Comparison of ENCODE assay signal across 1 cellular context in the genomic region with DNA sequence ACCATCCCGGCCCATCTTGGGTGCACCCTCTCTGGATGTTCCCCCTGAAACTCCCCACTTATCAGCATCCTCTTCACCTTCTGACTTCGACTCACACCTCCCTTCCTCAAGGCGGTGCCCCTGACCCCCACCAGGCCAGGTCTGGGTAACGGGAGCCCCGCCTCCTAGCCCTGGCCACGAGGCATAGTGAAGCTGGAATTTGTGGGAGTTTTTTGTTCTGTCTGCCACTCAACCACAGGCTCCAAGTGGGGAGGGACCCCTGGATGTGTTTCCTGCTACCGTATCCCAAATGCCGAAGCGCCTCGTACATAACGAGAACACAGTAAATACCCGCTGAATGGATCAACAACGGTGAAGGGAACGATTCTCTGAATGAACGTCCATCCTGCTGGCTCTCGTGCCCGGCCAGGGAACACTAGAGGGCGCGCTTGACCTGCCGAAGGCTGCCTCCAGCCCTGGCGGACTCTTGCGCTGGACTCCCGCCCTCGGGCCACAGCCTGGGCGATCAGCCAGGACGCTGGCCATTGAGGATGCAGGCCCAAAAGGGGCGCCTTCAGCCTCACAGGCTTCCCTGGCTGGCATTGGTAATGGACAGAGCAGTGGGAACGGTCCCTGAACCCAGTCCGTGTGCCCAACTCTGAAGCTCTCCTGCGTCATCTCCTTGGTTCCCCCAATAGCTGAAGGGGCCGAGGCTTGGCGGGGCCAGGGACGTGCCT.
TF ChIP-seq lines count a peak whose summit lies in the region.

No MANE protein-coding gene starts in this region.

TF ChIP-seq in HepG2, 621 proteins besides CTCF, POLR2A, EP300 and RAD21 (continued from another document and continues in another):
- TF ChIP-seq ZNF687 (CRISPR knock-in tag; IDR thresholded peaks at IDR 0.05) (peak; percentile 58), ZNF547 (CRISPR knock-in tag; IDR thresholded peaks at IDR 0.05) (peak; percentile 67; the same call in 1 of the 2 replicates), ZNF383 (CRISPR knock-in tag; IDR thresholded peaks at IDR 0.05; ENCODE audit: borderline replicate concordance) (peak; percentile 40; the same call in 1 of the 2 replicates), MAZ (IDR thresholded peaks at IDR 0.05; ENCODE audit: borderline replicate concordance, low read depth, low read length) (no peak), MAZ (CRISPR knock-in tag; IDR thresholded peaks at IDR 0.05; ENCODE audit: low read depth) (peak; percentile 72; the same call in 1 of the 2 replicates), SPEN (CRISPR knock-in tag; IDR thresholded peaks at IDR 0.05; ENCODE audit: low read depth) (peak; percentile 33; the same call in 1 of the 2 replicates), SAP130 (CRISPR knock-in tag; IDR thresholded peaks at IDR 0.05; ENCODE audit: low read depth) (0 out of 2 replicates have a peak, but pooled peaks have one; percentile 25), FOXM1 (CRISPR knock-in tag; IDR thresholded peaks at IDR 0.05) (no peak), NFKB2 (CRISPR knock-in tag; IDR thresholded peaks at IDR 0.05; ENCODE audit: borderline replicate concordance) (peak; percentile 39; the same call in 1 of the 2 replicates), KDM3A (CRISPR knock-in tag; IDR thresholded peaks at IDR 0.05; ENCODE audit: low read depth) (0 out of 2 replicates have a peak, but pooled peaks have one; percentile 48), TEAD3 (CRISPR knock-in tag; optimal IDR thresholded peaks at IDR 0.05; ENCODE audit: borderline replicate concordance) (peak; percentile 70), ETV5 (CRISPR knock-in tag; IDR thresholded peaks at IDR 0.05; ENCODE audit: borderline replicate concordance) (0 out of 2 replicates have a peak, but pooled peaks have one; percentile 25), THAP11 (CRISPR knock-in tag; IDR thresholded peaks at IDR 0.05) (peak; percentile 78), FOXA3 (CRISPR knock-in tag; IDR thresholded peaks at IDR 0.05) (peak; percentile 53), XRCC5 (optimal IDR thresholded peaks at IDR 0.05; ENCODE audit: low read length) (peak; percentile 86), ARID5B (CRISPR knock-in tag; IDR thresholded peaks at IDR 0.05) (peak; percentile 51; the same call in 1 of the 2 replicates), MTA1 (CRISPR knock-in tag; IDR thresholded peaks at IDR 0.05; ENCODE audit: borderline replicate concordance) (0 out of 2 replicates have a peak, but pooled peaks have one; percentile 40), ZHX2 (IDR thresholded peaks at IDR 0.05; ENCODE audit: low read depth) (0 out of 2 replicates have a peak, but pooled peaks have one; percentile 25), ZHX2 (CRISPR knock-in tag; IDR thresholded peaks at IDR 0.05; ENCODE audit: borderline replicate concordance) (no peak), ZNF691 (CRISPR knock-in tag; IDR thresholded peaks at IDR 0.05; ENCODE audit: borderline replicate concordance, low read depth) (peak; percentile 47; the same call in 1 of the 2 replicates)
- TF ChIP-seq, protein P1, sequence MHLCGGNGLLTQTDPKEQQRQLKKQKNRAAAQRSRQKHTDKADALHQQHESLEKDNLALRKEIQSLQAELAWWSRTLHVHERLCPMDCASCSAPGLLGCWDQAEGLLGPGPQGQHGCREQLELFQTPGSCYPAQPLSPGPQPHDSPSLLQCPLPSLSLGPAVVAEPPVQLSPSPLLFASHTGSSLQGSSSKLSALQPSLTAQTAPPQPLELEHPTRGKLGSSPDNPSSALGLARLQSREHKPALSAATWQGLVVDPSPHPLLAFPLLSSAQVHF (CRISPR knock-in tag; IDR thresholded peaks at IDR 0.05), result no peak
- TF ChIP-seq, protein P2, sequence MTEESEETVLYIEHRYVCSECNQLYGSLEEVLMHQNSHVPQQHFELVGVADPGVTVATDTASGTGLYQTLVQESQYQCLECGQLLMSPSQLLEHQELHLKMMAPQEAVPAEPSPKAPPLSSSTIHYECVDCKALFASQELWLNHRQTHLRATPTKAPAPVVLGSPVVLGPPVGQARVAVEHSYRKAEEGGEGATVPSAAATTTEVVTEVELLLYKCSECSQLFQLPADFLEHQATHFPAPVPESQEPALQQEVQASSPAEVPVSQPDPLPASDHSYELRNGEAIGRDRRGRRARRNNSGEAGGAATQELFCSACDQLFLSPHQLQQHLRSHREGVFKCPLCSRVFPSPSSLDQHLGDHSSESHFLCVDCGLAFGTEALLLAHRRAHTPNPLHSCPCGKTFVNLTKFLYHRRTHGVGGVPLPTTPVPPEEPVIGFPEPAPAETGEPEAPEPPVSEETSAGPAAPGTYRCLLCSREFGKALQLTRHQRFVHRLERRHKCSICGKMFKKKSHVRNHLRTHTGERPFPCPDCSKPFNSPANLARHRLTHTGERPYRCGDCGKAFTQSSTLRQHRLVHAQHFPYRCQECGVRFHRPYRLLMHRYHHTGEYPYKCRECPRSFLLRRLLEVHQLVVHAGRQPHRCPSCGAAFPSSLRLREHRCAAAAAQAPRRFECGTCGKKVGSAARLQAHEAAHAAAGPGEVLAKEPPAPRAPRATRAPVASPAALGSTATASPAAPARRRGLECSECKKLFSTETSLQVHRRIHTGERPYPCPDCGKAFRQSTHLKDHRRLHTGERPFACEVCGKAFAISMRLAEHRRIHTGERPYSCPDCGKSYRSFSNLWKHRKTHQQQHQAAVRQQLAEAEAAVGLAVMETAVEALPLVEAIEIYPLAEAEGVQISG (CRISPR knock-in tag; IDR thresholded peaks at IDR 0.05), result 0 out of 2 replicates have a peak, but pooled peaks have one; percentile 20
- TF ChIP-seq, protein P3, sequence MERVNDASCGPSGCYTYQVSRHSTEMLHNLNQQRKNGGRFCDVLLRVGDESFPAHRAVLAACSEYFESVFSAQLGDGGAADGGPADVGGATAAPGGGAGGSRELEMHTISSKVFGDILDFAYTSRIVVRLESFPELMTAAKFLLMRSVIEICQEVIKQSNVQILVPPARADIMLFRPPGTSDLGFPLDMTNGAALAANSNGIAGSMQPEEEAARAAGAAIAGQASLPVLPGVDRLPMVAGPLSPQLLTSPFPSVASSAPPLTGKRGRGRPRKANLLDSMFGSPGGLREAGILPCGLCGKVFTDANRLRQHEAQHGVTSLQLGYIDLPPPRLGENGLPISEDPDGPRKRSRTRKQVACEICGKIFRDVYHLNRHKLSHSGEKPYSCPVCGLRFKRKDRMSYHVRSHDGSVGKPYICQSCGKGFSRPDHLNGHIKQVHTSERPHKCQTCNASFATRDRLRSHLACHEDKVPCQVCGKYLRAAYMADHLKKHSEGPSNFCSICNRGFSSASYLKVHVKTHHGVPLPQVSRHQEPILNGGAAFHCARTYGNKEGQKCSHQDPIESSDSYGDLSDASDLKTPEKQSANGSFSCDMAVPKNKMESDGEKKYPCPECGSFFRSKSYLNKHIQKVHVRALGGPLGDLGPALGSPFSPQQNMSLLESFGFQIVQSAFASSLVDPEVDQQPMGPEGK (CRISPR knock-in tag; IDR thresholded peaks at IDR 0.05), result 0 out of 2 replicates have a peak, but pooled peaks have one; percentile 28
- TF ChIP-seq, protein P4, sequence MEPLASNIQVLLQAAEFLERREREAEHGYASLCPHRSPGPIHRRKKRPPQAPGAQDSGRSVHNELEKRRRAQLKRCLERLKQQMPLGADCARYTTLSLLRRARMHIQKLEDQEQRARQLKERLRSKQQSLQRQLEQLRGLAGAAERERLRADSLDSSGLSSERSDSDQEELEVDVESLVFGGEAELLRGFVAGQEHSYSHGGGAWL (CRISPR knock-in tag; IDR thresholded peaks at IDR 0.05), result peak; percentile 48; the same call in 1 of the 2 replicates
- TF ChIP-seq, protein P5, sequence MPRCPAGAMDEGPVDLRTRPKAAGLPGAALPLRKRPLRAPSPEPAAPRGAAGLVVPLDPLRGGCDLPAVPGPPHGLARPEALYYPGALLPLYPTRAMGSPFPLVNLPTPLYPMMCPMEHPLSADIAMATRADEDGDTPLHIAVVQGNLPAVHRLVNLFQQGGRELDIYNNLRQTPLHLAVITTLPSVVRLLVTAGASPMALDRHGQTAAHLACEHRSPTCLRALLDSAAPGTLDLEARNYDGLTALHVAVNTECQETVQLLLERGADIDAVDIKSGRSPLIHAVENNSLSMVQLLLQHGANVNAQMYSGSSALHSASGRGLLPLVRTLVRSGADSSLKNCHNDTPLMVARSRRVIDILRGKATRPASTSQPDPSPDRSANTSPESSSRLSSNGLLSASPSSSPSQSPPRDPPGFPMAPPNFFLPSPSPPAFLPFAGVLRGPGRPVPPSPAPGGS (CRISPR knock-in tag; IDR thresholded peaks at IDR 0.05), result peak; percentile 45; the same call in 1 of the 2 replicates
